In genomic region chr19:1865172-1866010, GRCh38 we compare ENCODE assay signal across 8 cellular contexts. TPM values are rescaled to one million over a fixed set of nuclear protein-coding genes. Genes with fewer than 3 reads are reported as not detected.
DNase-seq lines count a peak whose midpoint lies in the region; ATAC-seq and TF ChIP-seq lines count a peak whose summit lies in the region.

No MANE protein-coding gene starts in this region.

- H3K27me3 ChIP-seq in fibroblast of lung (ENCODE audit: control insufficient read depth, insufficient read depth, low read length) (no peaks in the 10 kb centered on the region), gastrocnemius medialis (peaks cover 0 to 8% (median 6%) of the 10 kb centered on the region in 3 donors), foreskin keratinocyte (no peaks in the 10 kb centered on the region)

- H3K4me2 ChIP-seq in fibroblast of lung (ENCODE audit: extremely low read depth, insufficient read depth, low read length) = peak overlapping the region; percentile 84

- TF ChIP-seq CTCF in GM12864 (IDR thresholded peaks at IDR 0.05; ENCODE audit: low read depth, low read length, missing control alignments) (no peak), fibroblast of lung (conservative IDR thresholded peaks at IDR 0.05 in 1 of 2, IDR thresholded peaks at IDR 0.05 in 1 of 2; ENCODE audit: low read depth in 1 of 2, low read length in 2 of 2) (no peak), gastrocnemius medialis (IDR thresholded peaks at IDR 0.05 in 4 of 5, conservative IDR thresholded peaks at IDR 0.05 in 1 of 5) (no peak), foreskin keratinocyte (conservative IDR thresholded peaks at IDR 0.05) (no peak)

- H3K4me1 ChIP-seq in fibroblast of lung (ENCODE audit: control insufficient read depth, extremely low read depth, insufficient read depth, low read length) (peaks cover 15% of the 10 kb centered on the region), gastrocnemius medialis (peaks cover 11 to 15% of the 10 kb centered on the region in 2 donors), foreskin keratinocyte (peaks cover 3% of the 10 kb centered on the region)

- H3K36me3 ChIP-seq in SK-N-MC (ENCODE audit: insufficient read depth, low read length) (no peaks in the 10 kb centered on the region), fibroblast of lung (ENCODE audit: control insufficient read depth, insufficient read depth, low read length) (no peaks in the 10 kb centered on the region), gastrocnemius medialis (no peaks in the 10 kb centered on the region)

- in situ Hi-C loops in gastrocnemius medialis (cut with MboI; ENCODE audit: low sequenced_read_pairs in 4 of 4) = no loop called here

- H3K9ac ChIP-seq in SK-N-MC (ENCODE audit: insufficient read length) (peak overlapping the region; percentile 98), fibroblast of lung (ENCODE audit: insufficient read depth, low read length) (peak overlapping the region; percentile 81)

- H3K27ac ChIP-seq in SK-N-MC (peak overlapping the region; percentile 96; the same call in 1 of the 2 replicates), fibroblast of lung (ENCODE audit: insufficient read depth, low read length) (peak overlapping the region; percentile 91), gastrocnemius medialis (peak overlapping the region; percentile 76 to 92 (median 84)), foreskin keratinocyte (no peak overlapping the region)

- no peak for TF ChIP-seq POLR2A in gastrocnemius medialis (IDR thresholded peaks at IDR 0.05)

- DNase-seq in GM12864 (ENCODE audit: low read depth) (no peak), SK-N-MC (ENCODE audit: low read depth, low spot score) (no peak), fibroblast of lung (ENCODE audit: low read depth in 2 of 2) (no peak), gastrocnemius medialis (no peak), NCI-H1436 (lab: John Stamatoyannopoulos, UW) (no peak), foreskin keratinocyte (no peak), NCI-H526 (lab: John Stamatoyannopoulos, UW) (no peak)
- DNase-seq in stimulated activated CD4-positive, alpha-beta T cell treated with anti-CD3 and anti-CD28 coated beads, Interleukin-4, amount 100 ng/mL, for 1 hour = no peak

- intact Hi-C loops in gastrocnemius medialis (cut with DNase I; ENCODE audit: low total_unique reads) = loop anchor here (10.0 kb wide), 1 partner anchor 481 kb away; the partner anchor contains the start of gene NDUFS7

- no peak overlapping the region for H2AFZ ChIP-seq in fibroblast of lung (ENCODE audit: low read length)

- ATAC-seq in gastrocnemius medialis (no peak), foreskin keratinocyte (no peak)

- H4K20me1 ChIP-seq in fibroblast of lung (ENCODE audit: control insufficient read depth, extremely low read depth, insufficient read depth, low read length) = no peaks in the 10 kb centered on the region

- H3K4me3 ChIP-seq in GM12864 (ENCODE audit: low read depth, low read length) (peak overlapping the region; percentile 66), SK-N-MC (peak overlapping the region; percentile 96), fibroblast of lung (replicated peaks in 1 of 4; ENCODE audit: control extremely low read depth in 1 of 4, insufficient read depth in 1 of 4, low read depth in 3 of 4, low read length in 4 of 4) (peak overlapping the region in 2 of 4 experiments; percentile 59 to 73), gastrocnemius medialis (peak overlapping the region; percentile 67 to 95 (median 82))

- peaks cover 24% of the 10 kb centered on the region for H3K79me2 ChIP-seq in fibroblast of lung (ENCODE audit: control insufficient read depth, insufficient read depth, low read length)

- no peaks in the 10 kb centered on the region for H3K9me3 ChIP-seq in SK-N-MC (ENCODE audit: low read depth, low read length)
- no peaks in the 10 kb centered on the region for H3K9me3 ChIP-seq in fibroblast of lung (ENCODE audit: control insufficient read depth, insufficient read depth, low read depth, low read length)
- no peaks in the 10 kb centered on the region for H3K9me3 ChIP-seq in gastrocnemius medialis

RNA-seq across cellular contexts. Expression of gene KLF16, which starts 2.0 kb away (rescaled TPM):
- total RNA-seq in fibroblast of lung (3.9 and 6.9 TPM in 2 replicates), gastrocnemius medialis (1 to 10 TPM in 3 of 4 donors, under 1 TPM in 1; 0.58 to 4.0 (median 1.4) TPM), foreskin keratinocyte (19.0 and 20.7 TPM in 2 replicates)
- polyA plus RNA-seq in fibroblast of lung (4.2 and 5.0 TPM in 2 replicates), foreskin keratinocyte (28.7 and 29.0 TPM in 2 replicates)
- 12.9 and 21.2 TPM in 2 replicates for polyA plus RNA-seq in fibroblast of lung (2012)
- 5.8 and 6.4 TPM in 2 replicates for polyA minus RNA-seq in fibroblast of lung (ENCODE audit: low replicate concordance)

RNA-seq across cellular contexts. Expression of gene REXO1, which starts 17.1 kb away (rescaled TPM):
- total RNA-seq in fibroblast of lung = 4.1 and 6.8 TPM in 2 replicates
- polyA plus RNA-seq in fibroblast of lung = 6.1 and 12.0 TPM in 2 replicates
- 12.0 and 20.9 TPM in 2 replicates for polyA plus RNA-seq in fibroblast of lung (2012)
- polyA minus RNA-seq in fibroblast of lung (ENCODE audit: low replicate concordance) = 39.0 and 40.1 TPM in 2 replicates
- total RNA-seq in gastrocnemius medialis = 10 to 100 TPM; 10.8 to 28.5 (median 20.5) TPM
- 21.6 and 23.8 TPM in 2 replicates for total RNA-seq in foreskin keratinocyte
- polyA plus RNA-seq in foreskin keratinocyte = 21.0 and 21.8 TPM in 2 replicates

RNA-seq across cellular contexts. Expression of gene ABHD17A, which starts 19.9 kb away (rescaled TPM):
- total RNA-seq in fibroblast of lung (59.1 and 74.5 TPM in 2 replicates), gastrocnemius medialis (10 to 100 TPM; 49.4 to 87.7 (median 70.8) TPM), foreskin keratinocyte (49.1 and 50.3 TPM in 2 replicates)
- polyA plus RNA-seq in fibroblast of lung (23.0 and 25.8 TPM in 2 replicates), foreskin keratinocyte (69.0 and 76.6 TPM in 2 replicates)
- 38.3 and 53.8 TPM in 2 replicates for polyA plus RNA-seq in fibroblast of lung (2012)
- polyA minus RNA-seq in fibroblast of lung (ENCODE audit: low replicate concordance) = 18.9 and 29.3 TPM in 2 replicates

RNA-seq across cellular contexts. Expression of gene ADAT3, which starts 39.8 kb away (rescaled TPM):
- total RNA-seq in fibroblast of lung (1.5 and 1.7 TPM in 2 replicates), gastrocnemius medialis (1 to 10 TPM; 2.1 to 3.6 (median 3.1) TPM), foreskin keratinocyte (2.7 and 3.2 TPM in 2 replicates)
- polyA plus RNA-seq in fibroblast of lung (0.42 and 0.61 TPM in 2 replicates), foreskin keratinocyte (3.8 and 4.8 TPM in 2 replicates)
- polyA plus RNA-seq in fibroblast of lung (2012) = 1.6 and 3.8 TPM in 2 replicates
- 0.33 and 1.5 TPM in 2 replicates for polyA minus RNA-seq in fibroblast of lung (ENCODE audit: low replicate concordance)

RNA-seq across cellular contexts. Expression of gene SCAMP4, which starts 39.8 kb away (rescaled TPM):
- 22.1 and 29.7 TPM in 2 replicates for total RNA-seq in fibroblast of lung
- polyA plus RNA-seq in fibroblast of lung = 16.9 and 21.2 TPM in 2 replicates
- polyA plus RNA-seq in fibroblast of lung (2012) = 45.1 and 47.0 TPM in 2 replicates
- polyA minus RNA-seq in fibroblast of lung (ENCODE audit: low replicate concordance) = 50.1 and 59.3 TPM in 2 replicates
- 10 to 100 TPM; 18.8 to 38.4 (median 26.7) TPM for total RNA-seq in gastrocnemius medialis
- total RNA-seq in foreskin keratinocyte = 35.2 and 42.2 TPM in 2 replicates
- 44.0 and 45.1 TPM in 2 replicates for polyA plus RNA-seq in foreskin keratinocyte
